In genomic region chr15:82821851-82822250, GRCh38 we compare ENCODE assay signal across 13 cellular contexts. TPM values are rescaled to one million over a fixed set of nuclear protein-coding genes. Genes with fewer than 3 reads are reported as not detected.
"Had no signal": no experiment of that assay in that cellular context is flagged by ENCODE, and none has a peak within 500 bp of the region (broad histone marks: within the 10 kb centered on the region; RNA-seq: fewer than 3 reads in every experiment).

No MANE protein-coding gene starts in this region.

RNA-seq across cellular contexts. Expression of gene FSD2, which starts 16.0 kb away (rescaled TPM):
- total RNA-seq: activated CD8-positive, alpha-beta memory T cell treated with anti-CD3 and anti-CD28 coated beads for 36 hours; activated CD8-positive, alpha-beta T cell treated with anti-CD3 and anti-CD28 coated beads for 36 hours; activated naive CD8-positive, alpha-beta T cell treated with anti-CD3 and anti-CD28 coated beads for 36 hours; activated T-cell treated with anti-CD3 and anti-CD28 coated beads, Interleukin-2, amount 50 U/mL, for 72 hours; activated T-helper 17 cell treated with anti-CD3 and anti-CD28 coated beads, Interleukin-2, amount 50 U/mL, for 72 hours; ascending aorta; bronchial epithelial cell; cerebellum; M059J; PC-3; Peyer's patch; SJSA1; T-cell had no signal
